11 cellular contexts compared by ENCODE assay signal in the genomic region with DNA sequence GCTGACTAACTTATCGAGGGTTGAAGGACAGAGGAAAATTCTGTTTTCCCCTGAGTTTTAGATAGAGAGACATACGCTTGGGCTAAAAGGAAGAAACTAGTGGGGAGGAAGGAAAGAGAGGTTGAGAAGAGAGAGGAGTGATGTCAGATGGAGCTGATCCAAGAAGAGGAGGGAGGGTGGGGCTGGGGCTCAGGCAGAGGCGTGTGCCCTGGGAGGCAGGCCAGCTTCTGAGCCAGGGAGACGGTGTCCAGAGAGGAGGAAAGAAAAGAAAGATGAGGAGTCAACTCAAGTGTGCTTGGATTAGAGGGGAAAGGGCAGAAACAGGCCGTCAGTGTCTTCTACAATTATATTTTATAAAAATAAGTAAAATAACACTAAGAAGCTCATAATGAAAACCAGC. TPM values are rescaled to one million over a fixed set of nuclear protein-coding genes. Genes with fewer than 3 reads are reported as not detected.
DNase-seq lines count a peak whose midpoint lies in the region; ATAC-seq and TF ChIP-seq lines count a peak whose summit lies in the region.
"Had no signal": no experiment of that assay in that cellular context is flagged by ENCODE, and none has a peak within 500 bp of the region (broad histone marks: within the 10 kb centered on the region; RNA-seq: fewer than 3 reads in every experiment).

No MANE protein-coding gene starts in this region.

- no peak for TF ChIP-seq CTCF in mammary epithelial cell (conservative IDR thresholded peaks at IDR 0.05 in 1 of 2, IDR thresholded peaks at IDR 0.05 in 1 of 2; ENCODE audit: extremely low read depth in 1 of 2, insufficient read depth in 1 of 2, low read depth in 1 of 2, low read length in 2 of 2)

- WGBS in mammary epithelial cell (ENCODE audit: low coverage, missing lambda C conversion rate), result 42% methylated on average over 3 of the region's 5 CpGs

- H3K4me3 ChIP-seq in mammary epithelial cell (replicated peaks in 1 of 3; ENCODE audit: insufficient read depth in 1 of 3, low read depth in 2 of 3, low read length in 3 of 3), result no peak overlapping the region
- H3K4me3 ChIP-seq: lung, SJSA1 had no signal

- no peaks in the 10 kb centered on the region for H3K36me3 Mint-ChIP-seq in T-helper 17 cell (ENCODE audit: low read depth)

- DNase-seq in LHCN-M2 (ENCODE audit: low read depth) (peak; percentile 13), mammary epithelial cell (peak; percentile 23), hepatic stellate cell (ENCODE audit: low spot score) (peak; percentile 69), ureter (ENCODE audit: low spot score) (peak; percentile 71), T-helper 17 cell (no peak), cerebellar nuclear complex (lab: John Stamatoyannopoulos, UW) (no peak)
- DNase-seq: NCI-H2029 had no signal

- H3K4me1 ChIP-seq in mammary epithelial cell (ENCODE audit: insufficient read depth, low read length), result peaks cover 6% of the 10 kb centered on the region

- BruUV-seq in mammary epithelial cell (replicated peaks; lab: Mats Ljungman, UMichigan), result no TSS peak

- no peak overlapping the region for H3K9ac ChIP-seq in mammary epithelial cell (ENCODE audit: insufficient read depth, low read length)

- no peaks in the 10 kb centered on the region for H3K79me2 ChIP-seq in mammary epithelial cell (ENCODE audit: insufficient read depth, low read length)

- CTCF ChIA-PET in mammary epithelial cell (lab: Charles Lee; ENCODE audit: low non-redundant PET), result no interaction called here

- intact Hi-C loops in mammary epithelial cell (cut with micrococcal nuclease), result no loop called here

- no peaks in the 10 kb centered on the region for H3K27me3 Mint-ChIP-seq in T-helper 17 cell
- H3K27me3 Mint-ChIP-seq: dendritic cell treated with granulocyte-macrophage colony-stimulating factor and Interleukin-4, amounts not matched to agents 40 ng/mL and 50 ng/mL, for 4 days had no signal

- H3K4me1 Mint-ChIP-seq in T-helper 17 cell, result peaks cover 7% of the 10 kb centered on the region

- no peak overlapping the region for H3K4me2 ChIP-seq in mammary epithelial cell (ENCODE audit: insufficient read depth, low read depth, low read length)

- no peaks in the 10 kb centered on the region for H4K20me1 ChIP-seq in mammary epithelial cell (ENCODE audit: insufficient read depth, low read length)

- no peak overlapping the region for H3K4me3 Mint-ChIP-seq in T-helper 17 cell
- H3K4me3 Mint-ChIP-seq: dendritic cell treated with granulocyte-macrophage colony-stimulating factor and Interleukin-4, amounts not matched to agents 40 ng/mL and 50 ng/mL, for 4 days had no signal

- H2AFZ ChIP-seq in mammary epithelial cell (ENCODE audit: low read depth, low read length), result no peak overlapping the region

- in situ Hi-C loops in mammary epithelial cell (cut with MboI; ENCODE audit: low sequenced_read_pairs in 2 of 2), result no loop called here

- ATAC-seq in T-helper 17 cell (no peak), GM19324 (IDR thresholded peaks at IDR 0.05; ENCODE audit: low FRiP score, unreplicated experiment) (no peak)

- no peak overlapping the region for H3K27ac ChIP-seq in mammary epithelial cell (ENCODE audit: insufficient read depth, low read depth, low read length)
- H3K27ac ChIP-seq: SJSA1 had no signal

- H3K27me3 ChIP-seq in mammary epithelial cell (ENCODE audit: insufficient read depth, low read length), result peaks cover 14% of the 10 kb centered on the region
- H3K27me3 ChIP-seq: SJSA1 had no signal

- no peak overlapping the region for H3K27ac Mint-ChIP-seq in T-helper 17 cell
- H3K27ac Mint-ChIP-seq: dendritic cell treated with granulocyte-macrophage colony-stimulating factor and Interleukin-4, amounts not matched to agents 40 ng/mL and 50 ng/mL, for 4 days had no signal

- dilution Hi-C loops in mammary epithelial cell (cut with HindIII; ENCODE audit: low sequenced_read_pairs), result no loop called here

- no peaks in the 10 kb centered on the region for H3K36me3 ChIP-seq in mammary epithelial cell (ENCODE audit: insufficient read depth, low read length)

- H3K9me3 ChIP-seq in mammary epithelial cell (replicated peaks; ENCODE audit: insufficient read depth, low read length) (no peaks in the 10 kb centered on the region), T-helper 17 cell (ENCODE audit: control insufficient read depth, low read length, poor library complexity, severe bottlenecking) (no peaks in the 10 kb centered on the region)
- H3K9me3 ChIP-seq: SJSA1 had no signal

RNA-seq across cellular contexts. Expression of a gene that starts 56.2 kb away (rescaled TPM):
- total RNA-seq in LHCN-M2 (2014; rRNA removed), result 0.75 and 1.2 TPM in 2 replicates
- polyA plus RNA-seq in LHCN-M2 (2012), result 1.2 TPM
- 1 to 10 TPM in 1 of 2 donors, under 1 TPM in 1; 0.52 to 1.3 TPM for total RNA-seq in mammary epithelial cell
- 0.25 TPM for polyA plus RNA-seq in mammary epithelial cell
- not detected for polyA minus RNA-seq in mammary epithelial cell
- total RNA-seq in ureter, result 17.5 TPM
- 1 to 10 TPM; 5.8 to 9.9 TPM for total RNA-seq in T-helper 17 cell

Comparison
In these comparisons a context has a peak if more than half of its experiments do, and no peak if none do; other contexts are left out.
1. DNase-seq: peak in LHCN-M2 (single experiment), mammary epithelial cell (single experiment), hepatic stellate cell (single experiment) and ureter (single experiment); none in T-helper 17 cell (0 of 3) and cerebellar nuclear complex (0 of 2).